In genomic region chr10:18094332-18094731, GRCh38 we compare ENCODE assay signal across 2 cellular contexts.
TF ChIP-seq lines count a peak whose summit lies in the region.

No MANE protein-coding gene starts in this region.

TF ChIP-seq in GM23338, 12 proteins besides CTCF, POLR2A, EP300 and RAD21:
- TF ChIP-seq ZNF114 (CRISPR knock-in tag; IDR thresholded peaks at IDR 0.05) = no peak
- TF ChIP-seq ZNF462 (CRISPR knock-in tag; IDR thresholded peaks at IDR 0.05) = no peak
- TF ChIP-seq CREB1 (CRISPR knock-in tag; IDR thresholded peaks at IDR 0.05; ENCODE audit: low read depth) = no peak
- no peak for TF ChIP-seq ZNF331 (CRISPR knock-in tag; IDR thresholded peaks at IDR 0.05; ENCODE audit: low read depth)
- TF ChIP-seq STAT1 (IDR thresholded peaks at IDR 0.05; ENCODE audit: unreplicated experiment) = no peak

TF ChIP-seq in K562, 482 proteins besides CTCF, POLR2A, EP300 and RAD21:
- TF ChIP-seq BRCA1 (IDR thresholded peaks at IDR 0.05) (no peak), BRCA1 (CRISPR knock-in tag; IDR thresholded peaks at IDR 0.05) (no peak), KAT7 (CRISPR knock-in tag; IDR thresholded peaks at IDR 0.05; ENCODE audit: borderline replicate concordance) (no peak), DDX20 (tag; IDR thresholded peaks at IDR 0.05; ENCODE audit: low read depth) (no peak), KAT8 (IDR thresholded peaks at IDR 0.05; ENCODE audit: low read depth) (no peak), JUNB (CRISPR knock-in tag; conservative IDR thresholded peaks at IDR 0.05) (no peak), CC2D1A (IDR thresholded peaks at IDR 0.05) (no peak), C11orf30 (IDR thresholded peaks at IDR 0.05; ENCODE audit: low read depth) (no peak), HDAC1 (IDR thresholded peaks at IDR 0.05) (no peak), EGR1 (conservative IDR thresholded peaks at IDR 0.05) (no peak)
